ENCODE assay signal across 9 cellular contexts in genomic region chr2:75627902-75628504, GRCh38. TPM values are rescaled to one million over a fixed set of nuclear protein-coding genes. Genes with fewer than 3 reads are reported as not detected.
DNase-seq lines count a peak whose midpoint lies in the region; ATAC-seq and TF ChIP-seq lines count a peak whose summit lies in the region.
"Had no signal": no experiment of that assay in that cellular context is flagged by ENCODE, and none has a peak within 500 bp of the region (broad histone marks: within the 10 kb centered on the region; RNA-seq: fewer than 3 reads in every experiment).

No MANE protein-coding gene starts in this region.

- no peak for TF ChIP-seq POLR2A in Peyer's patch (IDR thresholded peaks at IDR 0.05)
- no peak for TF ChIP-seq POLR2A in uterus (IDR thresholded peaks at IDR 0.05)

- no peaks in the 10 kb centered on the region for H3K4me1 Mint-ChIP-seq in activated T-cell treated with anti-CD3 and anti-CD28 coated beads, Interleukin-2, amount 50 U/mL, for 4 hours (ENCODE audit: low read depth)

- H3K27me3 Mint-ChIP-seq in activated T-cell treated with anti-CD3 and anti-CD28 coated beads, Interleukin-2, amount 50 U/mL, for 4 hours (ENCODE audit: low read depth): peaks cover 27% of the 10 kb centered on the region

- no peak overlapping the region for H3K4me3 ChIP-seq in Peyer's patch
- H3K4me3 ChIP-seq in uterus: no peak overlapping the region

- no peaks in the 10 kb centered on the region for H3K36me3 Mint-ChIP-seq in activated T-cell treated with anti-CD3 and anti-CD28 coated beads, Interleukin-2, amount 50 U/mL, for 4 hours (ENCODE audit: insufficient read depth)

- peak; percentile 91 for ATAC-seq in GM21526 (IDR thresholded peaks at IDR 0.05; ENCODE audit: low FRiP score, unreplicated experiment)
- peak; percentile 67 to 81 for ATAC-seq in activated T-cell treated with anti-CD3 and anti-CD28 coated beads, Interleukin-2, amount 50 U/mL, for 4 hours

- TF ChIP-seq CTCF in Peyer's patch (IDR thresholded peaks at IDR 0.05) (peak; percentile 15 to 80 (median 70)), uterus (IDR thresholded peaks at IDR 0.05) (peak; percentile 54 to 76 (median 65))

- intact Hi-C loops in uterus (cut with DNase I; ENCODE audit: low total_unique reads): no loop called here

- H3K27me3 ChIP-seq in Peyer's patch (no peaks in the 10 kb centered on the region), uterus (no peaks in the 10 kb centered on the region)

- peak; percentile 78 for DNase-seq in DMS53 treated with DMSO at 0.1 percent for 48 hours (lab: John Stamatoyannopoulos, UW; ENCODE audit: unreplicated experiment)
- peak; percentile 32 for DNase-seq in KG1 (lab: John Stamatoyannopoulos, UW)
- peak; percentile 50 to 85 (median 77) for DNase-seq in Peyer's patch
- peak; percentile 50 for DNase-seq in activated T-cell treated with anti-CD3 and anti-CD28 coated beads, Interleukin-2, amount 50 U/mL, for 4 hours
- peak; percentile 71 for DNase-seq in fibroblast of the conjunctiva (ENCODE audit: low read depth)
- peak; percentile 25 for DNase-seq in occipital lobe (lab: John Stamatoyannopoulos, UW)
- peak; percentile 50 to 62 for DNase-seq in uterus

- no peak overlapping the region for H3K27ac ChIP-seq in Peyer's patch
- no peak overlapping the region for H3K27ac ChIP-seq in uterus

- no peak overlapping the region for H3K4me3 Mint-ChIP-seq in activated T-cell treated with anti-CD3 and anti-CD28 coated beads, Interleukin-2, amount 50 U/mL, for 4 hours
- H3K4me3 Mint-ChIP-seq: dendritic cell treated with granulocyte-macrophage colony-stimulating factor and Interleukin-4, amounts not matched to agents 40 ng/mL and 50 ng/mL, for 4 days had no signal

- no peaks in the 10 kb centered on the region for H3K9me3 ChIP-seq in Peyer's patch
- H3K9me3 ChIP-seq in uterus: no peaks in the 10 kb centered on the region

- H3K4me1 ChIP-seq in Peyer's patch (no peaks in the 10 kb centered on the region), uterus (no peaks in the 10 kb centered on the region)

- no peaks in the 10 kb centered on the region for H3K36me3 ChIP-seq in Peyer's patch
- no peaks in the 10 kb centered on the region for H3K36me3 ChIP-seq in uterus

- no peaks in the 10 kb centered on the region for H3K9me3 Mint-ChIP-seq in activated T-cell treated with anti-CD3 and anti-CD28 coated beads, Interleukin-2, amount 50 U/mL, for 4 hours
- H3K9me3 Mint-ChIP-seq: dendritic cell treated with granulocyte-macrophage colony-stimulating factor and Interleukin-4, amounts not matched to agents 40 ng/mL and 50 ng/mL, for 4 days had no signal

RNA-seq across cellular contexts. Expression of gene MRPL19, which starts 18.6 kb away (rescaled TPM):
- total RNA-seq in Peyer's patch: 10 to 100 TPM; 20.6 to 61.1 (median 26.8) TPM
- 10 to 100 TPM; 78.3 to 85.2 (median 78.8) TPM for total RNA-seq in activated T-cell treated with anti-CD3 and anti-CD28 coated beads, Interleukin-2, amount 50 U/mL, for 4 hours
- 50.7 TPM for total RNA-seq in occipital lobe
- total RNA-seq in uterus: 10 to 100 TPM; 27.9 to 64.0 (median 45.8) TPM

Comparison
In these comparisons a context has a peak if more than half of its experiments do, and no peak if none do; other contexts are left out.
1. DNase-seq: peak in every context shown above with its lines; median percentile 78 in DMS53 treated with DMSO at 0.1 percent for 48 hours; 77 in Peyer's patch; 71 in fibroblast of the conjunctiva; 56 in uterus; 50 in activated T-cell treated with anti-CD3 and anti-CD28 coated beads, Interleukin-2, amount 50 U/mL, for 4 hours; 32 in KG1; 25 in occipital lobe.